7 cellular contexts compared by ENCODE assay signal in genomic region chr2:203814661-203815540, GRCh38. TPM values are rescaled to one million over a fixed set of nuclear protein-coding genes. Genes with fewer than 3 reads are reported as not detected.
DNase-seq lines count a peak whose midpoint lies in the region; ATAC-seq and TF ChIP-seq lines count a peak whose summit lies in the region.

No MANE protein-coding gene starts in this region.

- H3K9me3 ChIP-seq in adrenal gland (replicated peaks in 1 of 3), result no peaks in the 10 kb centered on the region
- no peaks in the 10 kb centered on the region for H3K9me3 ChIP-seq in left ventricle myocardium inferior (replicated peaks)

- TF ChIP-seq POLR2A in adrenal gland (IDR thresholded peaks at IDR 0.05), result no peak

- peak; percentile 70 for DNase-seq in NCI-H1105 (lab: John Stamatoyannopoulos, UW)
- DNase-seq in SK-N-DZ (ENCODE audit: low spot score), result peak; percentile 83
- DNase-seq in adrenal gland, result peak; percentile 31 to 81 (median 56)
- peak; percentile 39 for DNase-seq in left ventricle myocardium inferior
- peak; percentile 63 for DNase-seq in retina

- H3K36me3 ChIP-seq in adrenal gland (replicated peaks in 1 of 2), result no peaks in the 10 kb centered on the region
- no peaks in the 10 kb centered on the region for H3K36me3 ChIP-seq in left ventricle myocardium inferior

- peak; percentile 74 for ATAC-seq in HG02571 (IDR thresholded peaks at IDR 0.05; ENCODE audit: unreplicated experiment)

- H3K4me1 ChIP-seq in adrenal gland (replicated peaks in 1 of 2), result peaks cover 0 to 20% of the 10 kb centered on the region in 2 donors
- H3K4me1 ChIP-seq in left ventricle myocardium inferior, result peaks cover 36% of the 10 kb centered on the region

- intact Hi-C loops in adrenal gland (cut with DNase I) (loop anchor here in 1 of 2 donors (5.0 kb wide), 1 partner anchor 333 kb away; no protein-coding TSS in a partner anchor), left ventricle myocardium inferior (cut with micrococcal nuclease) (loop anchor here (10.0 kb wide), 1 partner anchor 330 kb away; no protein-coding TSS in a partner anchor)

- WGBS in adrenal gland, 4 donors, result 27 to 32% (median 32%) methylated on average over 10 of the region's 10 CpGs

- no peaks in the 10 kb centered on the region for H3K27me3 ChIP-seq in adrenal gland
- no peaks in the 10 kb centered on the region for H3K27me3 ChIP-seq in left ventricle myocardium inferior (ENCODE audit: low read depth)

- H3K4me3 ChIP-seq in adrenal gland (no peak overlapping the region), left ventricle myocardium inferior (no peak overlapping the region)

- TF ChIP-seq CTCF in GM12874 (IDR thresholded peaks at IDR 0.05; ENCODE audit: insufficient read depth, low read depth, low read length) (peak; percentile 49), adrenal gland (IDR thresholded peaks at IDR 0.05) (peak; percentile 68 to 87 (median 82)), left ventricle myocardium inferior (IDR thresholded peaks at IDR 0.05; ENCODE audit: borderline replicate concordance) (peak; percentile 89)

- H3K27ac ChIP-seq in adrenal gland (peak overlapping the region in 2 of 5 donors; percentile 6 to 65), left ventricle myocardium inferior (replicated peaks) (peak overlapping the region; percentile 51)

RNA-seq across cellular contexts. Expression of gene CTLA4, which starts 52.7 kb away (rescaled TPM):
- polyA plus RNA-seq in SK-N-DZ (2014; cell fraction: cytosol; rRNA removed), result not detected in 2 replicates
- not detected in 2 replicates for polyA plus RNA-seq in SK-N-DZ (2014; cell fraction: nucleus; rRNA removed)
- total RNA-seq in adrenal gland (under 1 TPM in 1 of 8 donors, not detected in 7; 0.50 TPM), left ventricle myocardium inferior (0.11 TPM)
- polyA plus RNA-seq in adrenal gland, result under 1 TPM in 2 of 3 donors, not detected in 1; 0.03 to 0.15 TPM
